In the genomic region with DNA sequence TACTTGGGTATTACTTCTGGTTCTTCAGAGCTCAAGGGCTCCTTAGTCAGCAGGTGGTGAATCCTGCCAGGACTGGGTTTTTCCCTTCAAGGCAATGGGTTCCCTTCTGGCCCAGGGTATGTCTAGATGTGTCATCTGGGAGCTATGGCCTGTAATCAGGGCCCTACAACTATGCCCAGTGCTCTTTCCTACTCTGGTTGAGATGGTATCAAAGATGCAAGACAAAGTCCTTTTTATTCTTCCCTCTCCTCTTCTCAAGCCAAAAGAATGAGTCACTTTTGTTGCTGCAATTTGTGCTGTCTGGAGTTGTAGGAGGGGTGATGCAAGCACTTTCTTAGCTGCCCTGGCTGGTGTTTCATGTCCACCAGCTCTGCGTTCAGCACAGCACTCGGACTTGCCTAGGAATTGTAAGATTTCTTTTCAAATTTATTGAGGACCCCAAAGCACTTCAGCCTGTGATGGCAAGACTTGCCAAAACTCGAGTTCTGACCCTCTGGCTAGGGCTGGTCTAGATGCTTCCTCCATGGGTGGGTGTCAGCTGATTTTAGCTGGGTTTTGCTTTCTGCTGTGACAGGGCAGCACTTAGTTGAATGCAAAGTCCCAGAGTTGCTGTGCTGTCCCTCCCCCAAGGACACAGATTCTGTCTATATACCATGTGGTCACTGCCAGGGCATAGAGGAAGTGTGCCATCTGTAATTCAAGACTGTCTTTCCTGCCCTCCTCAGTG, we compare ENCODE assay signal across 10 cellular contexts.
DNase-seq lines count a peak whose midpoint lies in the region; TF ChIP-seq lines count a peak whose summit lies in the region.
"Had no signal": no experiment of that assay in that cellular context is flagged by ENCODE, and none has a peak within 500 bp of the region (broad histone marks: within the 10 kb centered on the region; RNA-seq: fewer than 3 reads in every experiment).

No MANE protein-coding gene starts in this region.

- in situ Hi-C loops in SK-MEL-5 (cut with HindIII; ENCODE audit: low pct_unique_long_range_greater_than_20kb, low sequenced_read_pairs): no loop called here

- H3K27ac ChIP-seq in WERI-Rb-1: no peak overlapping the region
- H3K27ac ChIP-seq: colonic mucosa, uterus had no signal

- H3K36me3 ChIP-seq in skeletal muscle satellite cell (ENCODE audit: insufficient read depth, low read length) (no peaks in the 10 kb centered on the region), WERI-Rb-1 (no peaks in the 10 kb centered on the region)
- H3K36me3 ChIP-seq: colonic mucosa, uterus had no signal

- peak overlapping the region; percentile 76 for H3K4me2 ChIP-seq in skeletal muscle satellite cell (ENCODE audit: low read length)

- peak; percentile 92 for DNase-seq in HCEC 1CT
- DNase-seq in SK-MEL-5 (ENCODE audit: low read depth, low spot score): peak; percentile 91
- DNase-seq in fibroblast of pulmonary artery (ENCODE audit: low read depth): peak; percentile 97
- DNase-seq in NCI-H2107 (lab: John Stamatoyannopoulos, UW): no peak
- DNase-seq in mesothelial cell of epicardium (ENCODE audit: low spot score in 2 of 2, unreplicated experiment in 2 of 2): no peak
- DNase-seq in WERI-Rb-1: no peak
- DNase-seq in cerebellum (ENCODE audit: low spot score): no peak
- DNase-seq: colonic mucosa, uterus had no signal

- H3K4me3 Mint-ChIP-seq in mesothelial cell of epicardium: no peak overlapping the region

- peaks cover 21% of the 10 kb centered on the region for H3K36me3 Mint-ChIP-seq in mesothelial cell of epicardium

- H3K9me3 ChIP-seq in skeletal muscle satellite cell (replicated peaks; ENCODE audit: low read length): no peaks in the 10 kb centered on the region
- H3K9me3 ChIP-seq in WERI-Rb-1 (ENCODE audit: severe bottlenecking): no peaks in the 10 kb centered on the region
- H3K9me3 ChIP-seq: colonic mucosa, uterus had no signal

- H3K9me3 Mint-ChIP-seq in mesothelial cell of epicardium: peaks cover 37% of the 10 kb centered on the region

- no peaks in the 10 kb centered on the region for H3K4me1 Mint-ChIP-seq in mesothelial cell of epicardium

- H3K27me3 ChIP-seq in skeletal muscle satellite cell (ENCODE audit: control insufficient read depth, insufficient read depth, low read length): no peaks in the 10 kb centered on the region
- H3K27me3 ChIP-seq in WERI-Rb-1 (ENCODE audit: insufficient read depth, low read depth, severe bottlenecking): no peaks in the 10 kb centered on the region
- H3K27me3 ChIP-seq: colonic mucosa, uterus had no signal

- no peak overlapping the region for H3K27ac Mint-ChIP-seq in mesothelial cell of epicardium

- H3K4me1 ChIP-seq in skeletal muscle satellite cell (ENCODE audit: control insufficient read depth, insufficient read depth, low read length): peaks cover 15% of the 10 kb centered on the region
- H3K4me1 ChIP-seq: colonic mucosa, uterus had no signal

- H3K4me3 ChIP-seq in fibroblast of pulmonary artery (replicated peaks; ENCODE audit: low read depth, low read length): peak overlapping the region; percentile 42
- H3K4me3 ChIP-seq in skeletal muscle satellite cell (ENCODE audit: low read length): peak overlapping the region; percentile 54
- H3K4me3 ChIP-seq in WERI-Rb-1 (ENCODE audit: low read depth, low read length): no peak overlapping the region
- H3K4me3 ChIP-seq: colonic mucosa, uterus had no signal

- peak overlapping the region; percentile 73 for H3K9ac ChIP-seq in skeletal muscle satellite cell (ENCODE audit: low read depth, low read length)

- no peaks in the 10 kb centered on the region for H3K27me3 Mint-ChIP-seq in mesothelial cell of epicardium (ENCODE audit: low read depth)

- TF ChIP-seq CTCF in fibroblast of pulmonary artery (IDR thresholded peaks at IDR 0.05; ENCODE audit: low read length, missing control alignments) (no peak), mesothelial cell of epicardium (IDR thresholded peaks at IDR 0.05; ENCODE audit: unreplicated experiment) (no peak), WERI-Rb-1 (IDR thresholded peaks at IDR 0.05; ENCODE audit: low read depth, low read length) (no peak)

Comparison
In these comparisons a context has a peak if more than half of its experiments do, and no peak if none do; other contexts are left out.
1. DNase-seq: peak in HCEC 1CT (single experiment), SK-MEL-5 (single experiment) and fibroblast of pulmonary artery (single experiment); none in NCI-H2107 (single experiment), mesothelial cell of epicardium (0 of 2), WERI-Rb-1 (single experiment) and cerebellum (single experiment).